In genomic region chr2:42116195-42117181, GRCh38 we compare ENCODE assay signal across 3 cellular contexts.
TF ChIP-seq lines count a peak whose summit lies in the region.

No MANE protein-coding gene starts in this region.

TF ChIP-seq in IMR-90, 13 proteins besides CTCF, POLR2A, EP300 and RAD21:
- no peak for TF ChIP-seq ELK1 (IDR thresholded peaks at IDR 0.05; ENCODE audit: borderline replicate concordance, low read depth, low read length)
- TF ChIP-seq CEBPB (IDR thresholded peaks at IDR 0.05; ENCODE audit: low read depth, low read length), result 0 out of 2 replicates have a peak, but pooled peaks have one; percentile 28
- TF ChIP-seq, protein P1, sequence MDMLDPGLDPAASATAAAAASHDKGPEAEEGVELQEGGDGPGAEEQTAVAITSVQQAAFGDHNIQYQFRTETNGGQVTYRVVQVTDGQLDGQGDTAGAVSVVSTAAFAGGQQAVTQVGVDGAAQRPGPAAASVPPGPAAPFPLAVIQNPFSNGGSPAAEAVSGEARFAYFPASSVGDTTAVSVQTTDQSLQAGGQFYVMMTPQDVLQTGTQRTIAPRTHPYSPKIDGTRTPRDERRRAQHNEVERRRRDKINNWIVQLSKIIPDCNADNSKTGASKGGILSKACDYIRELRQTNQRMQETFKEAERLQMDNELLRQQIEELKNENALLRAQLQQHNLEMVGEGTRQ (IDR thresholded peaks at IDR 0.05; ENCODE audit: low read depth, low read length), result no peak
- no peak for TF ChIP-seq FOS (IDR thresholded peaks at IDR 0.05; ENCODE audit: low read depth, low read length)
- no peak for TF ChIP-seq MXI1 (IDR thresholded peaks at IDR 0.05; ENCODE audit: borderline replicate concordance, low read depth, low read length)

TF ChIP-seq in K562, 482 proteins besides CTCF, POLR2A, EP300 and RAD21 (continues in another document):
- TF ChIP-seq RBM25 (IDR thresholded peaks at IDR 0.05; ENCODE audit: low read depth, low read length, severe bottlenecking) (peak; percentile 10), PATZ1 (CRISPR knock-in tag; IDR thresholded peaks at IDR 0.05; ENCODE audit: borderline replicate concordance) (no peak)
- TF ChIP-seq, protein P2, sequence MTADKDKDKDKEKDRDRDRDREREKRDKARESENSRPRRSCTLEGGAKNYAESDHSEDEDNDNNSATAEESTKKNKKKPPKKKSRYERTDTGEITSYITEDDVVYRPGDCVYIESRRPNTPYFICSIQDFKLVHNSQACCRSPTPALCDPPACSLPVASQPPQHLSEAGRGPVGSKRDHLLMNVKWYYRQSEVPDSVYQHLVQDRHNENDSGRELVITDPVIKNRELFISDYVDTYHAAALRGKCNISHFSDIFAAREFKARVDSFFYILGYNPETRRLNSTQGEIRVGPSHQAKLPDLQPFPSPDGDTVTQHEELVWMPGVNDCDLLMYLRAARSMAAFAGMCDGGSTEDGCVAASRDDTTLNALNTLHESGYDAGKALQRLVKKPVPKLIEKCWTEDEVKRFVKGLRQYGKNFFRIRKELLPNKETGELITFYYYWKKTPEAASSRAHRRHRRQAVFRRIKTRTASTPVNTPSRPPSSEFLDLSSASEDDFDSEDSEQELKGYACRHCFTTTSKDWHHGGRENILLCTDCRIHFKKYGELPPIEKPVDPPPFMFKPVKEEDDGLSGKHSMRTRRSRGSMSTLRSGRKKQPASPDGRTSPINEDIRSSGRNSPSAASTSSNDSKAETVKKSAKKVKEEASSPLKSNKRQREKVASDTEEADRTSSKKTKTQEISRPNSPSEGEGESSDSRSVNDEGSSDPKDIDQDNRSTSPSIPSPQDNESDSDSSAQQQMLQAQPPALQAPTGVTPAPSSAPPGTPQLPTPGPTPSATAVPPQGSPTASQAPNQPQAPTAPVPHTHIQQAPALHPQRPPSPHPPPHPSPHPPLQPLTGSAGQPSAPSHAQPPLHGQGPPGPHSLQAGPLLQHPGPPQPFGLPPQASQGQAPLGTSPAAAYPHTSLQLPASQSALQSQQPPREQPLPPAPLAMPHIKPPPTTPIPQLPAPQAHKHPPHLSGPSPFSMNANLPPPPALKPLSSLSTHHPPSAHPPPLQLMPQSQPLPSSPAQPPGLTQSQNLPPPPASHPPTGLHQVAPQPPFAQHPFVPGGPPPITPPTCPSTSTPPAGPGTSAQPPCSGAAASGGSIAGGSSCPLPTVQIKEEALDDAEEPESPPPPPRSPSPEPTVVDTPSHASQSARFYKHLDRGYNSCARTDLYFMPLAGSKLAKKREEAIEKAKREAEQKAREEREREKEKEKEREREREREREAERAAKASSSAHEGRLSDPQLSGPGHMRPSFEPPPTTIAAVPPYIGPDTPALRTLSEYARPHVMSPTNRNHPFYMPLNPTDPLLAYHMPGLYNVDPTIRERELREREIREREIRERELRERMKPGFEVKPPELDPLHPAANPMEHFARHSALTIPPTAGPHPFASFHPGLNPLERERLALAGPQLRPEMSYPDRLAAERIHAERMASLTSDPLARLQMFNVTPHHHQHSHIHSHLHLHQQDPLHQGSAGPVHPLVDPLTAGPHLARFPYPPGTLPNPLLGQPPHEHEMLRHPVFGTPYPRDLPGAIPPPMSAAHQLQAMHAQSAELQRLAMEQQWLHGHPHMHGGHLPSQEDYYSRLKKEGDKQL (CRISPR knock-in tag; IDR thresholded peaks at IDR 0.05; ENCODE audit: borderline replicate concordance), result no peak

TF ChIP-seq in HepG2, 621 proteins besides CTCF, POLR2A, EP300 and RAD21 (continues in another document):
- TF ChIP-seq ZMYM2 (CRISPR knock-in tag; IDR thresholded peaks at IDR 0.05) (peak; percentile 41), MYC (CRISPR knock-in tag; IDR thresholded peaks at IDR 0.05; ENCODE audit: borderline replicate concordance) (no peak), ZNF138 (CRISPR knock-in tag; IDR thresholded peaks at IDR 0.05; ENCODE audit: low read depth) (no peak), GMEB2 (CRISPR knock-in tag; IDR thresholded peaks at IDR 0.05; ENCODE audit: low read depth) (no peak), NBN (conservative IDR thresholded peaks at IDR 0.05) (no peak), ZNF788 (CRISPR knock-in tag; IDR thresholded peaks at IDR 0.05; ENCODE audit: borderline replicate concordance) (no peak), NCOA1 (CRISPR knock-in tag; IDR thresholded peaks at IDR 0.05) (0 out of 2 replicates have a peak, but pooled peaks have one; percentile 60), ZNF709 (CRISPR knock-in tag; IDR thresholded peaks at IDR 0.05) (no peak), ZNF839 (CRISPR knock-in tag; IDR thresholded peaks at IDR 0.05; ENCODE audit: borderline replicate concordance) (no peak), HIC2 (CRISPR knock-in tag; IDR thresholded peaks at IDR 0.05; ENCODE audit: low read depth) (no peak), YY1 (IDR thresholded peaks at IDR 0.05; ENCODE audit: insufficient read depth, insufficient replicate concordance, low read depth, low read length) (no peak), SNAPC2 (CRISPR knock-in tag; IDR thresholded peaks at IDR 0.05) (no peak), NR2F6 (IDR thresholded peaks at IDR 0.05) (peak; percentile 76), NR2F6 (CRISPR knock-in tag; IDR thresholded peaks at IDR 0.05) (peak; percentile 83), ZGPAT (CRISPR knock-in tag; IDR thresholded peaks at IDR 0.05) (peak; percentile 82), ZNF180 (CRISPR knock-in tag; IDR thresholded peaks at IDR 0.05; ENCODE audit: borderline replicate concordance, low read depth) (no peak), NR2F2 (IDR thresholded peaks at IDR 0.05; ENCODE audit: borderline replicate concordance, low read depth) (peak; percentile 74), ZNF746 (CRISPR knock-in tag; IDR thresholded peaks at IDR 0.05) (peak; percentile 46; the same call in 1 of the 2 replicates), PCBP2 (optimal IDR thresholded peaks at IDR 0.05; ENCODE audit: low read depth, low read length, poor library complexity, severe bottlenecking) (no peak), ZNF614 (CRISPR knock-in tag; IDR thresholded peaks at IDR 0.05; ENCODE audit: borderline replicate concordance) (no peak), ZNF644 (CRISPR knock-in tag; IDR thresholded peaks at IDR 0.05; ENCODE audit: low read depth) (no peak), ZNF724P (CRISPR knock-in tag; IDR thresholded peaks at IDR 0.05; ENCODE audit: borderline replicate concordance) (no peak), ATF7 (IDR thresholded peaks at IDR 0.05) (no peak), ATF7 (CRISPR knock-in tag; IDR thresholded peaks at IDR 0.05) (no peak), ZNF263 (CRISPR knock-in tag; IDR thresholded peaks at IDR 0.05) (peak; percentile 70), POLR2AphosphoS5 (IDR thresholded peaks at IDR 0.05; ENCODE audit: low read depth, low read length) (peak; percentile 51; the same call in 1 of the 2 replicates), ZSCAN25 (CRISPR knock-in tag; IDR thresholded peaks at IDR 0.05) (no peak), ZNF7 (CRISPR knock-in tag; IDR thresholded peaks at IDR 0.05) (no peak), ZNF792 (CRISPR knock-in tag; IDR thresholded peaks at IDR 0.05) (no peak; the same call in 1 of the 2 replicates), ZNF234 (CRISPR knock-in tag; conservative IDR thresholded peaks at IDR 0.05) (no peak), NCOR1 (IDR thresholded peaks at IDR 0.05; ENCODE audit: borderline replicate concordance, low read length) (peak; percentile 96), SATB2 (CRISPR knock-in tag; IDR thresholded peaks at IDR 0.05) (no peak), ZNF616 (CRISPR knock-in tag; IDR thresholded peaks at IDR 0.05; ENCODE audit: low read depth) (no peak), CCDC6 (CRISPR knock-in tag; IDR thresholded peaks at IDR 0.05) (no peak), ZNF101 (CRISPR knock-in tag; IDR thresholded peaks at IDR 0.05; ENCODE audit: borderline replicate concordance, low read depth) (no peak), NONO (IDR thresholded peaks at IDR 0.05) (no peak), NONO (CRISPR knock-in tag; conservative IDR thresholded peaks at IDR 0.05) (peak; percentile 74; the same call in 1 of the 2 replicates), ZNF543 (CRISPR knock-in tag; IDR thresholded peaks at IDR 0.05) (no peak), NR3C1 (CRISPR knock-in tag; IDR thresholded peaks at IDR 0.05) (no peak), ZNF34 (CRISPR knock-in tag; IDR thresholded peaks at IDR 0.05; ENCODE audit: borderline replicate concordance) (no peak), PCBP1 (IDR thresholded peaks at IDR 0.05; ENCODE audit: borderline replicate concordance, low read depth, low read length) (no peak), NAIF1 (CRISPR knock-in tag; IDR thresholded peaks at IDR 0.05; ENCODE audit: borderline replicate concordance) (no peak), AHR (CRISPR knock-in tag; IDR thresholded peaks at IDR 0.05) (no peak), AGO2 (optimal IDR thresholded peaks at IDR 0.05; ENCODE audit: low read depth, low read length) (no peak), ZNF460 (CRISPR knock-in tag; IDR thresholded peaks at IDR 0.05; ENCODE audit: borderline replicate concordance) (no peak; the same call in 1 of the 2 replicates), ZNF652 (CRISPR knock-in tag; IDR thresholded peaks at IDR 0.05; ENCODE audit: borderline replicate concordance, low read depth) (no peak), U2AF1 (optimal IDR thresholded peaks at IDR 0.05; ENCODE audit: low read depth, low read length) (no peak), ZNF253 (CRISPR knock-in tag; IDR thresholded peaks at IDR 0.05; ENCODE audit: borderline replicate concordance) (no peak), RARG (CRISPR knock-in tag; IDR thresholded peaks at IDR 0.05; ENCODE audit: low read depth) (no peak), SUZ12 (IDR thresholded peaks at IDR 0.05; ENCODE audit: low read depth, low read length) (no peak)
- TF ChIP-seq, protein P3, sequence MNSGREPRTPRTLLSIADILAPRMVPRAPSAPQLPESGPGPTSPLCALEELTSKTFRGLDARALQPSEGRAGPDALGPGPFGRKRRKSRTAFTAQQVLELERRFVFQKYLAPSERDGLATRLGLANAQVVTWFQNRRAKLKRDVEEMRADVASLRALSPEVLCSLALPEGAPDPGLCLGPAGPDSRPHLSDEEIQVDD (CRISPR knock-in tag; IDR thresholded peaks at IDR 0.05; ENCODE audit: borderline replicate concordance), result no peak
- TF ChIP-seq, protein P4, sequence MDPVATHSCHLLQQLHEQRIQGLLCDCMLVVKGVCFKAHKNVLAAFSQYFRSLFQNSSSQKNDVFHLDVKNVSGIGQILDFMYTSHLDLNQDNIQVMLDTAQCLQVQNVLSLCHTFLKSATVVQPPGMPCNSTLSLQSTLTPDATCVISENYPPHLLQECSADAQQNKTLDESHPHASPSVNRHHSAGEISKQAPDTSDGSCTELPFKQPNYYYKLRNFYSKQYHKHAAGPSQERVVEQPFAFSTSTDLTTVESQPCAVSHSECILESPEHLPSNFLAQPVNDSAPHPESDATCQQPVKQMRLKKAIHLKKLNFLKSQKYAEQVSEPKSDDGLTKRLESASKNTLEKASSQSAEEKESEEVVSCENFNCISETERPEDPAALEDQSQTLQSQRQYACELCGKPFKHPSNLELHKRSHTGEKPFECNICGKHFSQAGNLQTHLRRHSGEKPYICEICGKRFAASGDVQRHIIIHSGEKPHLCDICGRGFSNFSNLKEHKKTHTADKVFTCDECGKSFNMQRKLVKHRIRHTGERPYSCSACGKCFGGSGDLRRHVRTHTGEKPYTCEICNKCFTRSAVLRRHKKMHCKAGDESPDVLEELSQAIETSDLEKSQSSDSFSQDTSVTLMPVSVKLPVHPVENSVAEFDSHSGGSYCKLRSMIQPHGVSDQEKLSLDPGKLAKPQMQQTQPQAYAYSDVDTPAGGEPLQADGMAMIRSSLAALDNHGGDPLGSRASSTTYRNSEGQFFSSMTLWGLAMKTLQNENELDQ (CRISPR knock-in tag; IDR thresholded peaks at IDR 0.05; ENCODE audit: borderline replicate concordance), result no peak
- TF ChIP-seq, protein P5, sequence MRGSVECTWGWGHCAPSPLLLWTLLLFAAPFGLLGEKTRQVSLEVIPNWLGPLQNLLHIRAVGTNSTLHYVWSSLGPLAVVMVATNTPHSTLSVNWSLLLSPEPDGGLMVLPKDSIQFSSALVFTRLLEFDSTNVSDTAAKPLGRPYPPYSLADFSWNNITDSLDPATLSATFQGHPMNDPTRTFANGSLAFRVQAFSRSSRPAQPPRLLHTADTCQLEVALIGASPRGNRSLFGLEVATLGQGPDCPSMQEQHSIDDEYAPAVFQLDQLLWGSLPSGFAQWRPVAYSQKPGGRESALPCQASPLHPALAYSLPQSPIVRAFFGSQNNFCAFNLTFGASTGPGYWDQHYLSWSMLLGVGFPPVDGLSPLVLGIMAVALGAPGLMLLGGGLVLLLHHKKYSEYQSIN (CRISPR knock-in tag; IDR thresholded peaks at IDR 0.05; ENCODE audit: borderline replicate concordance), result no peak
